34 cellular contexts compared by ENCODE assay signal in the genomic region with DNA sequence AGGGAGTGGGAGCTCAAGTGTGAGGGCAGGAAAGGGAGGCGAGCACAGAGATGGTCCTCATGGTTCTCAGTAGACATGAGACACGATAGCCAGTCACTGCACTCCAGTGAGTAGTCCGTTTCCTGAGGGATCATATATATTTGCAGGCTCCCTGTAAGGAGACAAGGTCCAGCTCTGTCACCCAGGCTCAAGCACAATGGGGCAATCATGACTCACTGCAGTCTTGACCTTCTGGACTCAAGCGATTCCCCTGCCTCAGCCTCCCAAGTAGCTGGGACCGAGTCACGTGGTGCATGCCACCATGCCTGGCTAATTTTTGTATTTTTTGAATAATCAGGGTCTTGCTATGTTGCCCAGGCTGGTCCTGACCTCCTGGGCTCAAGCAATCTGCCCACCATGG.
"Had no signal": no experiment of that assay in that cellular context is flagged by ENCODE, and none has a peak within 500 bp of the region (broad histone marks: within the 10 kb centered on the region; RNA-seq: fewer than 3 reads in every experiment).

No MANE protein-coding gene starts in this region.

- H3K9me3 Mint-ChIP-seq: activated B cell treated with CpG ODN at 0.5 μM for 24 hours; activated CD4-positive, alpha-beta memory T cell treated with anti-CD3 and anti-CD28 coated beads for 36 hours; activated CD4-positive, alpha-beta T cell treated with anti-CD3 and anti-CD28 coated beads, Interleukin-2, amount 10 ng/mL, durations not matched to agents 24 days and 14 days; activated CD8-positive, alpha-beta T cell treated with anti-CD3 and anti-CD28 coated beads for 36 hours; activated naive CD8-positive, alpha-beta T cell treated with anti-CD3 and anti-CD28 coated beads for 36 hours; activated T-cell treated with anti-CD3 and anti-CD28 coated beads, Interleukin-2, amount 50 U/mL, for 4 hours; activated T-helper 1 cell treated with anti-CD3 and anti-CD28 coated beads, Interleukin-12 subunit alpha, Interleukin-12 subunit beta, Interleukin-2, Interleukin-4 antibody, amounts not matched to agents 30 ng/mL and 10 ng/mL and 1 ng/mL, durations not matched to agents 14 hours and 24 hours and 36 hours; T-helper 1 cell treated with Interleukin-12 subunit alpha and Interleukin-12 subunit beta and Interleukin-4 antibody, amounts not matched to agents 30 μg/mL and 1 μg/mL, for 36 hours had no signal

- H3K36me3 Mint-ChIP-seq: activated CD4-positive, alpha-beta memory T cell treated with anti-CD3 and anti-CD28 coated beads for 36 hours; activated naive CD8-positive, alpha-beta T cell treated with anti-CD3 and anti-CD28 coated beads for 36 hours had no signal

- H3K27ac ChIP-seq: adrenal gland, body of pancreas, brain microvascular endothelial cell, breast epithelium, VCaP had no signal

- H3K4me1 Mint-ChIP-seq: activated B cell treated with CpG ODN at 0.5 μM for 24 hours; activated CD4-positive, alpha-beta T cell treated with anti-CD3 and anti-CD28 coated beads, Interleukin-2, amount 10 ng/mL, durations not matched to agents 24 days and 14 days; activated naive CD8-positive, alpha-beta T cell treated with anti-CD3 and anti-CD28 coated beads for 36 hours; activated T-helper 17 cell treated with anti-CD3 and anti-CD28 coated beads, Interleukin-2, amount 50 U/mL, for 72 hours had no signal

- H3K27ac Mint-ChIP-seq: activated B cell treated with CpG ODN at 0.5 μM for 24 hours; activated CD4-positive, alpha-beta memory T cell treated with anti-CD3 and anti-CD28 coated beads for 36 hours; activated CD4-positive, alpha-beta T cell treated with anti-CD3 and anti-CD28 coated beads, Interleukin-2, amount 10 ng/mL, durations not matched to agents 24 days and 14 days; activated CD8-positive, alpha-beta T cell treated with anti-CD3 and anti-CD28 coated beads for 36 hours; activated naive CD4-positive, alpha-beta T cell treated with anti-CD3 and anti-CD28 coated beads for 36 hours; activated naive CD4-positive, alpha-beta T cell treated with anti-CD3 and anti-CD28 coated beads, Interleukin-2, amount 50 U/mL, for 72 hours; activated naive CD8-positive, alpha-beta T cell treated with anti-CD3 and anti-CD28 coated beads for 36 hours; activated T-cell treated with anti-CD3 and anti-CD28 coated beads, Interleukin-2, amount 50 U/mL, for 72 hours; activated T-helper 1 cell treated with anti-CD3 and anti-CD28 coated beads, Interleukin-12 subunit alpha, Interleukin-12 subunit beta, Interleukin-2, Interleukin-4 antibody, amounts not matched to agents 30 ng/mL and 10 ng/mL and 1 ng/mL, durations not matched to agents 14 hours and 24 hours and 36 hours; activated T-helper 17 cell treated with anti-CD3 and anti-CD28 coated beads, Interleukin-2, amount 50 U/mL, for 72 hours; T-helper 1 cell treated with Interleukin-12 subunit alpha and Interleukin-12 subunit beta and Interleukin-4 antibody, amounts not matched to agents 30 μg/mL and 1 μg/mL, for 36 hours had no signal

- H3K4me3 ChIP-seq: adrenal gland, body of pancreas, breast epithelium had no signal

- H3K4me1 ChIP-seq: adrenal gland, body of pancreas, breast epithelium had no signal

- FAIRE-seq: astrocyte, TTC549 had no signal

- DNase-seq: activated B cell treated with CpG ODN at 0.5 μM for 24 hours; activated CD4-positive, alpha-beta memory T cell treated with anti-CD3 and anti-CD28 coated beads for 36 hours; activated CD4-positive, alpha-beta T cell treated with anti-CD3 and anti-CD28 coated beads for 4 hours; activated CD4-positive, alpha-beta T cell treated with anti-CD3 and anti-CD28 coated beads, Interleukin-2, amount 10 ng/mL, durations not matched to agents 24 days and 14 days; activated CD4-positive, alpha-beta T cell treated with anti-CD3 and anti-CD28 coated beads, Interleukin-2, amount 50 U/mL, for 1 hour; activated CD4-positive, alpha-beta T cell treated with anti-CD3 and anti-CD28 coated beads, Interleukin-2, amount 50 U/mL, for 4 hours; activated CD4-positive, CD25-positive, alpha-beta regulatory T cell treated with anti-CD3 and anti-CD28 coated beads, Interleukin-2, amount 50 U/mL, for 72 hours; activated CD8-positive, alpha-beta memory T cell treated with anti-CD3 and anti-CD28 coated beads, Interleukin-2, amount 50 U/mL, for 4 hours; activated CD8-positive, alpha-beta T cell treated with anti-CD3 and anti-CD28 coated beads for 36 hours; activated effector memory CD4-positive, alpha-beta T cell treated with anti-CD3 and anti-CD28 coated beads, Interleukin-2, amount 50 U/mL, for 16 hours; activated gamma-delta T cell treated with Interleukin-2 at 50 U/mL for 16 hours; activated naive CD4-positive, alpha-beta T cell; activated naive CD4-positive, alpha-beta T cell treated with anti-CD3 and anti-CD28 coated beads for 36 hours; activated naive CD4-positive, alpha-beta T cell treated with anti-CD3 and anti-CD28 coated beads, Interleukin-2, amount 50 U/mL, for 16 hours; activated naive CD8-positive, alpha-beta T cell treated with anti-CD3 and anti-CD28 coated beads for 36 hours; activated T-cell treated with anti-CD3 and anti-CD28 coated beads for 4 hours; activated T-cell treated with anti-CD3 and anti-CD28 coated beads, Interleukin-2, amount 50 U/mL, for 1 hour; activated T-cell treated with anti-CD3 and anti-CD28 coated beads, Interleukin-2, amount 50 U/mL, for 4 hours; activated T-cell treated with anti-CD3 and anti-CD28 coated beads, Interleukin-2, amount 50 U/mL, for 72 hours; adrenal gland; amniotic stem cell; aorta; body of pancreas; brain microvascular endothelial cell; central memory CD4-positive, alpha-beta T cell; T-helper 9 cell had no signal

- H3K4me3 Mint-ChIP-seq: activated B cell treated with CpG ODN at 0.5 μM for 24 hours; activated CD4-positive, alpha-beta memory T cell treated with anti-CD3 and anti-CD28 coated beads for 36 hours; activated CD4-positive, alpha-beta T cell treated with anti-CD3 and anti-CD28 coated beads, Interleukin-2, amount 10 ng/mL, durations not matched to agents 24 days and 14 days; activated CD8-positive, alpha-beta T cell treated with anti-CD3 and anti-CD28 coated beads for 36 hours; activated naive CD4-positive, alpha-beta T cell treated with anti-CD3 and anti-CD28 coated beads for 36 hours; activated naive CD8-positive, alpha-beta T cell treated with anti-CD3 and anti-CD28 coated beads for 36 hours; activated T-cell treated with anti-CD3 and anti-CD28 coated beads, Interleukin-2, amount 50 U/mL, for 4 hours; activated T-cell treated with anti-CD3 and anti-CD28 coated beads, Interleukin-2, amount 50 U/mL, for 72 hours; activated T-helper 1 cell treated with anti-CD3 and anti-CD28 coated beads, Interleukin-12 subunit alpha, Interleukin-12 subunit beta, Interleukin-2, Interleukin-4 antibody, amounts not matched to agents 30 ng/mL and 10 ng/mL and 1 ng/mL, durations not matched to agents 14 hours and 24 hours and 36 hours; activated T-helper 17 cell treated with anti-CD3 and anti-CD28 coated beads, Interleukin-2, amount 50 U/mL, for 72 hours; T-helper 1 cell treated with Interleukin-12 subunit alpha and Interleukin-12 subunit beta and Interleukin-4 antibody, amounts not matched to agents 30 μg/mL and 1 μg/mL, for 36 hours had no signal

- H3K9me3 ChIP-seq: adrenal gland, body of pancreas, breast epithelium had no signal

- H3K36me3 ChIP-seq: adrenal gland, brain microvascular endothelial cell, breast epithelium had no signal

- H3K27me3 ChIP-seq: adrenal gland, body of pancreas, brain microvascular endothelial cell, breast epithelium had no signal

- ATAC-seq: activated CD8-positive, alpha-beta T cell treated with anti-CD3 and anti-CD28 coated beads for 36 hours; activated naive CD4-positive, alpha-beta T cell treated with anti-CD3 and anti-CD28 coated beads, Interleukin-2, amount 50 U/mL, for 72 hours; activated T-cell treated with anti-CD3 and anti-CD28 coated beads, Interleukin-2, amount 50 U/mL, for 4 hours; activated T-cell treated with anti-CD3 and anti-CD28 coated beads, Interleukin-2, amount 50 U/mL, for 72 hours; activated T-helper 17 cell treated with anti-CD3 and anti-CD28 coated beads, Interleukin-2, amount 50 U/mL, for 72 hours; body of pancreas had no signal
